ENCODE assay signal across 8 cellular contexts in the genomic region with DNA sequence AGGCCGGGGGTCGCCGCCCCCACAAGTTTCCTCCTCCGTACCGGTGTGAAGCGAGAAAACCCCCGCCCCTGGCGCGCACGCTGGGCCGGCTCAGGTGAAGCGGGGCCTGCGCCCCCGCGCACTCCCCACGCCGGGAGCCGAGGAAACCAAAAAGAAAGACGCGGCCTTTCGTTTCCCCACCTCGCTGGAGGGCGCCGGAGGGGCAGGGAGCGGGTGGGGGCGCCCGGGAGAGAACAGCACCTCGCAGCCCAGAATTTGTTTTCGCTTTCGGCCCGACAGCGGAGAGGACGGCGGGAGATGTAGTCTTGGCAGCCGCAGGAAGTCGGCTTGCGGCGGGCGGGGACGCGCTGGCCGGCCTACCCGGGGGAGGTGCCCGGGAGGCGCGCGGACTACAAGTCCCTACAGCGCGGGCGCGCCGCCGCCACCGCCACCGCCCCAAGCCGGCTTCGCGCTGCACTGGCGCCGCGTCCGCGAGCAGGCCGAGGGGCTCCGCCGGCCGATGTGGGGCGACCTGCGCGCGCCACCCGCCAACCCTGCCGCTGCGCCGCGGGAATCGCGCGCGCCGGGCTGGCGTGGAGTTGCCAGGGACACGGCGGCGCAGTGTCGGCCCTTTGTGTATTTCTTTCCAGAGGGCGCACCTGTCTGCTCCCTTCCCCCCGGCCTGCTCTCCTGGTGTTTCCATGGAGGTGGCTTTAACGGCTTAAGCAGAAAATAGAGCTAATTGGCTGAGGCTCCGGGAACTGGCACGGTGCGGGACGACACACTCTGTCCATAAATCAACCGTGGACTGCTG. TPM values are rescaled to one million over a fixed set of nuclear protein-coding genes. Genes with fewer than 3 reads are reported as not detected.
DNase-seq lines count a peak whose midpoint lies in the region; ATAC-seq and TF ChIP-seq lines count a peak whose summit lies in the region.

A gene with protein sequence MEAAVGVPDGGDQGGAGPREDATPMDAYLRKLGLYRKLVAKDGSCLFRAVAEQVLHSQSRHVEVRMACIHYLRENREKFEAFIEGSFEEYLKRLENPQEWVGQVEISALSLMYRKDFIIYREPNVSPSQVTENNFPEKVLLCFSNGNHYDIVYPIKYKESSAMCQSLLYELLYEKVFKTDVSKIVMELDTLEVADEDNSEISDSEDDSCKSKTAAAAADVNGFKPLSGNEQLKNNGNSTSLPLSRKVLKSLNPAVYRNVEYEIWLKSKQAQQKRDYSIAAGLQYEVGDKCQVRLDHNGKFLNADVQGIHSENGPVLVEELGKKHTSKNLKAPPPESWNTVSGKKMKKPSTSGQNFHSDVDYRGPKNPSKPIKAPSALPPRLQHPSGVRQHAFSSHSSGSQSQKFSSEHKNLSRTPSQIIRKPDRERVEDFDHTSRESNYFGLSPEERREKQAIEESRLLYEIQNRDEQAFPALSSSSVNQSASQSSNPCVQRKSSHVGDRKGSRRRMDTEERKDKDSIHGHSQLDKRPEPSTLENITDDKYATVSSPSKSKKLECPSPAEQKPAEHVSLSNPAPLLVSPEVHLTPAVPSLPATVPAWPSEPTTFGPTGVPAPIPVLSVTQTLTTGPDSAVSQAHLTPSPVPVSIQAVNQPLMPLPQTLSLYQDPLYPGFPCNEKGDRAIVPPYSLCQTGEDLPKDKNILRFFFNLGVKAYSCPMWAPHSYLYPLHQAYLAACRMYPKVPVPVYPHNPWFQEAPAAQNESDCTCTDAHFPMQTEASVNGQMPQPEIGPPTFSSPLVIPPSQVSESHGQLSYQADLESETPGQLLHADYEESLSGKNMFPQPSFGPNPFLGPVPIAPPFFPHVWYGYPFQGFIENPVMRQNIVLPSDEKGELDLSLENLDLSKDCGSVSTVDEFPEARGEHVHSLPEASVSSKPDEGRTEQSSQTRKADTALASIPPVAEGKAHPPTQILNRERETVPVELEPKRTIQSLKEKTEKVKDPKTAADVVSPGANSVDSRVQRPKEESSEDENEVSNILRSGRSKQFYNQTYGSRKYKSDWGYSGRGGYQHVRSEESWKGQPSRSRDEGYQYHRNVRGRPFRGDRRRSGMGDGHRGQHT (minus strand): TSS at position 292 of the 793 bp plus-strand sequence. CDS start 616 bp downstream, outside the sequence.

- DNase-seq in GM04504 (ENCODE audit: low read depth) (peak; percentile 85), HEK293T (ENCODE audit: extremely low spot score) (peak; percentile 87), MV-4-11 (lab: John Stamatoyannopoulos, UW) (peak; percentile 92), SK-MEL-5 (ENCODE audit: low read depth, low spot score) (peak; percentile 89), substantia nigra (lab: John Stamatoyannopoulos, UW) (peak; percentile 63 to 97 (median 91))
- DNase-seq in activated naive CD4-positive, alpha-beta T cell treated with anti-CD3 and anti-CD28 coated beads for 36 hours = peak; percentile 96

- intact Hi-C loops in activated naive CD4-positive, alpha-beta T cell treated with anti-CD3 and anti-CD28 coated beads for 36 hours (cut with micrococcal nuclease) = loop anchor here (1.0 to 2.0 kb wide), 14 partner anchors 54 to 1667 kb away; a partner anchor contains a TSS

- H3K9me3 ChIP-seq in gastroesophageal sphincter = no peaks in the 10 kb centered on the region
- H3K9me3 ChIP-seq in neutrophil = no peaks in the 10 kb centered on the region

- H3K27ac ChIP-seq in gastroesophageal sphincter = peak within 1 kb of the TSS; percentile 91 to 98 (median 94)
- peak within 1 kb of the TSS; percentile 90 for H3K27ac ChIP-seq in neutrophil
- peak within 1 kb of the TSS; percentile 89 for H3K27ac ChIP-seq in substantia nigra (ENCODE audit: low read depth, low read length, poor library complexity, severe bottlenecking)

- H3K36me3 ChIP-seq in gastroesophageal sphincter (no peaks in the 10 kb centered on the region), neutrophil (no peaks in the 10 kb centered on the region)

- POLR2A ChIA-PET in HEK293T (lab: Yijun Ruan, JAX) = interaction anchor here (0.6 to 1.9 kb wide), 8 partner anchors 12 to 436 kb away, joined by 3 to 9 read pairs (median 4); a partner anchor contains a TSS

- ATAC-seq in gastroesophageal sphincter = peak; percentile 98

- no peak for TF ChIP-seq EP300 in gastroesophageal sphincter (IDR thresholded peaks at IDR 0.05)

- TF ChIP-seq CTCF in gastroesophageal sphincter (IDR thresholded peaks at IDR 0.05) (peak in 1 of 4 experiments; percentile 27), neutrophil (IDR thresholded peaks at IDR 0.05) (no peak)

- in situ Hi-C loops in SK-MEL-5 (cut with HindIII; ENCODE audit: low pct_unique_long_range_greater_than_20kb, low sequenced_read_pairs) = no loop called here

- peak within 1 kb of the TSS; percentile 93 for H3K4me3 Mint-ChIP-seq in activated naive CD4-positive, alpha-beta T cell treated with anti-CD3 and anti-CD28 coated beads for 36 hours

- H3K27ac Mint-ChIP-seq in activated naive CD4-positive, alpha-beta T cell treated with anti-CD3 and anti-CD28 coated beads for 36 hours = peak within 1 kb of the TSS; percentile 98

- H3K4me1 Mint-ChIP-seq in activated naive CD4-positive, alpha-beta T cell treated with anti-CD3 and anti-CD28 coated beads for 36 hours (ENCODE audit: low read depth) = peaks cover 29% of the 10 kb centered on the region

- peak; percentile 54 to 57 for TF ChIP-seq POLR2A in gastroesophageal sphincter (IDR thresholded peaks at IDR 0.05)

- H3K27me3 ChIP-seq in gastroesophageal sphincter = no peaks in the 10 kb centered on the region
- no peaks in the 10 kb centered on the region for H3K27me3 ChIP-seq in neutrophil

- H3K4me3 ChIP-seq in gastroesophageal sphincter = peak within 1 kb of the TSS; percentile 57 to 76
- peak within 1 kb of the TSS; percentile 88 to 99 for H3K4me3 ChIP-seq in neutrophil (ENCODE audit: low read depth in 1 of 2, low read length in 1 of 2)

- 0% methylated on average over 1 of the region's 94 CpGs for WGBS in gastroesophageal sphincter (ENCODE audit: low coverage in 1 of 2), 2 donors

- no peaks in the 10 kb centered on the region for H3K27me3 Mint-ChIP-seq in activated naive CD4-positive, alpha-beta T cell treated with anti-CD3 and anti-CD28 coated beads for 36 hours (ENCODE audit: low read depth)

- H3K36me3 Mint-ChIP-seq in activated naive CD4-positive, alpha-beta T cell treated with anti-CD3 and anti-CD28 coated beads for 36 hours (ENCODE audit: low read depth) = peaks cover 15% of the 10 kb centered on the region

- CTCF ChIA-PET in HEK293T (lab: Yijun Ruan, JAX) = interaction anchor here (0.6 kb wide), 1 partner anchor 437 kb away, joined by 3 read pairs; no protein-coding TSS in a partner anchor
- CTCF ChIA-PET in activated naive CD4-positive, alpha-beta T cell treated with anti-CD3 and anti-CD28 coated beads for 36 hours (lab: Charles Lee) = interaction anchor here (0.7 to 0.8 kb wide), 3 partner anchors 25 to 634 kb away, joined by 3 to 5 read pairs (median 3); no protein-coding TSS in a partner anchor

- peaks cover 4 to 40% (median 12%) of the 10 kb centered on the region in 3 donors for H3K4me1 ChIP-seq in gastroesophageal sphincter
- peaks cover 31 to 35% of the 10 kb centered on the region in 2 experiments for H3K4me1 ChIP-seq in neutrophil (ENCODE audit: control insufficient read depth in 1 of 2, insufficient read depth in 1 of 2, low read depth in 1 of 2, low read length in 1 of 2)

- H3K9me3 Mint-ChIP-seq in activated naive CD4-positive, alpha-beta T cell treated with anti-CD3 and anti-CD28 coated beads for 36 hours = no peaks in the 10 kb centered on the region

TF ChIP-seq in HEK293T, 16 proteins besides CTCF, POLR2A, EP300 and RAD21:
- TF ChIP-seq, protein P1, sequence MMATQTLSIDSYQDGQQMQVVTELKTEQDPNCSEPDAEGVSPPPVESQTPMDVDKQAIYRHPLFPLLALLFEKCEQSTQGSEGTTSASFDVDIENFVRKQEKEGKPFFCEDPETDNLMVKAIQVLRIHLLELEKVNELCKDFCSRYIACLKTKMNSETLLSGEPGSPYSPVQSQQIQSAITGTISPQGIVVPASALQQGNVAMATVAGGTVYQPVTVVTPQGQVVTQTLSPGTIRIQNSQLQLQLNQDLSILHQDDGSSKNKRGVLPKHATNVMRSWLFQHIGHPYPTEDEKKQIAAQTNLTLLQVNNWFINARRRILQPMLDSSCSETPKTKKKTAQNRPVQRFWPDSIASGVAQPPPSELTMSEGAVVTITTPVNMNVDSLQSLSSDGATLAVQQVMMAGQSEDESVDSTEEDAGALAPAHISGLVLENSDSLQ (IDR thresholded peaks at IDR 0.05) = peak; percentile 93
- TF ChIP-seq ARNT (IDR thresholded peaks at IDR 0.05) (peak; percentile 44; the same call in 1 of the 2 replicates), L3MBTL2 (conservative IDR thresholded peaks at IDR 0.05) (peak; percentile 56), FOXM1 (IDR thresholded peaks at IDR 0.05; ENCODE audit: borderline replicate concordance) (no peak)
TF ChIP-seq in HEK293T: peak in this region for 3.

RNA-seq across cellular contexts. Expression of the gene that starts here (rescaled TPM):
- total RNA-seq in SK-MEL-5 (2014; rRNA removed; shearing (Covaris generic)) = 10.6 and 11.5 TPM in 2 replicates
- 16.3 and 25.9 TPM in 2 replicates for polyA plus RNA-seq in SK-MEL-5 (2015; cell fraction: cytosol; rRNA removed)
- 46.9 and 51.9 TPM in 2 replicates for polyA plus RNA-seq in SK-MEL-5 (2015; cell fraction: nucleus; rRNA removed)
- total RNA-seq in activated naive CD4-positive, alpha-beta T cell treated with anti-CD3 and anti-CD28 coated beads for 36 hours = 10 to 100 TPM; 35.9 to 37.1 TPM
- 10 to 100 TPM; 27.3 to 53.1 (median 39.1) TPM for total RNA-seq in gastroesophageal sphincter

Comparison
In these comparisons a context has a peak if more than half of its experiments do, and no peak if none do; other contexts are left out.
1. Peak in every context shown above with its lines: DNase-seq, ATAC-seq, H3K4me3 ChIP-seq and H3K27ac ChIP-seq.